ENCODE assay signal across 9 cellular contexts in genomic region chr22:20567371-20567847, GRCh38. TPM values are rescaled to one million over a fixed set of nuclear protein-coding genes. Genes with fewer than 3 reads are reported as not detected.
DNase-seq lines count a peak whose midpoint lies in the region; ATAC-seq and TF ChIP-seq lines count a peak whose summit lies in the region.
"Had no signal": no experiment of that assay in that cellular context is flagged by ENCODE, and none has a peak within 500 bp of the region (broad histone marks: within the 10 kb centered on the region; RNA-seq: fewer than 3 reads in every experiment).

No MANE protein-coding gene starts in this region.

- H3K4me1 ChIP-seq in adrenal gland (replicated peaks in 1 of 2) (peaks cover 28 to 48% of the 10 kb centered on the region in 2 donors), right cardiac atrium (ENCODE audit: control insufficient read depth, insufficient read depth, low read length) (peaks cover 22% of the 10 kb centered on the region), thyroid gland (peaks cover 41 to 56% of the 10 kb centered on the region in 2 donors)

- TF ChIP-seq POLR2A in adrenal gland (IDR thresholded peaks at IDR 0.05) (no peak), thyroid gland (IDR thresholded peaks at IDR 0.05) (peak in 1 of 2 donors; percentile 2)

- H3K27ac ChIP-seq in adrenal gland (peak overlapping the region in 4 of 5 donors; percentile 38 to 89 (median 70)), right cardiac atrium (ENCODE audit: low read length) (peak overlapping the region; percentile 3), thyroid gland (peak overlapping the region; percentile 72 to 76 (median 74))

- H3K4me1 Mint-ChIP-seq in activated CD4-positive, alpha-beta T cell treated with anti-CD3 and anti-CD28 coated beads, Interleukin-2, amount 10 ng/mL, durations not matched to agents 7 days and 5 days = peaks cover 95% of the 10 kb centered on the region
- H3K4me1 Mint-ChIP-seq in activated T-helper 2 cell treated with anti-CD3 and anti-CD28 coated beads, Interferon-gamma antibody, Interleukin-2, Interleukin-4, amounts not matched to agents 10 μg/mL and 5 μg/mL and 100 μg/mL, durations not matched to agents 14 hours and 24 hours and 36 hours (ENCODE audit: low read depth) = peaks cover 72% of the 10 kb centered on the region

- no peaks in the 10 kb centered on the region for H3K9me3 Mint-ChIP-seq in activated CD4-positive, alpha-beta T cell treated with anti-CD3 and anti-CD28 coated beads, Interleukin-2, amount 10 ng/mL, durations not matched to agents 7 days and 5 days
- no peaks in the 10 kb centered on the region for H3K9me3 Mint-ChIP-seq in activated T-helper 2 cell treated with anti-CD3 and anti-CD28 coated beads, Interferon-gamma antibody, Interleukin-2, Interleukin-4, amounts not matched to agents 10 μg/mL and 5 μg/mL and 100 μg/mL, durations not matched to agents 14 hours and 24 hours and 36 hours

- H3K4me3 ChIP-seq in adrenal gland = no peak overlapping the region
- H3K4me3 ChIP-seq in right cardiac atrium (ENCODE audit: low read length) = no peak overlapping the region
- no peak overlapping the region for H3K4me3 ChIP-seq in thyroid gland (replicated peaks in 1 of 3)

- intact Hi-C loops in adrenal gland (cut with DNase I) = loop anchor here in 1 of 2 donors (10.0 kb wide), 2 partner anchors 53 to 143 kb away; no protein-coding TSS in a partner anchor
- intact Hi-C loops in right cardiac atrium (cut with DNase I) = loop anchor here in 1 of 4 donors (10.0 kb wide), 1 partner anchor 53 kb away; no protein-coding TSS in a partner anchor
- intact Hi-C loops in thyroid gland (cut with DNase I) = loop anchor here (5.0 kb wide), 1 partner anchor 60 kb away; the partner anchor contains the start of gene MED15
- intact Hi-C loops in activated T-helper 2 cell treated with anti-CD3 and anti-CD28 coated beads, Interferon-gamma antibody, Interleukin-2, Interleukin-4, amounts not matched to agents 10 μg/mL and 5 μg/mL and 100 μg/mL, durations not matched to agents 14 hours and 24 hours and 36 hours (cut with micrococcal nuclease) = loop anchor here (10.0 kb wide), 1 partner anchor 143 kb away; no protein-coding TSS in a partner anchor

- peaks cover 89% of the 10 kb centered on the region for H3K36me3 Mint-ChIP-seq in activated CD4-positive, alpha-beta T cell treated with anti-CD3 and anti-CD28 coated beads, Interleukin-2, amount 10 ng/mL, durations not matched to agents 7 days and 5 days (ENCODE audit: low read depth)
- peaks cover 87% of the 10 kb centered on the region for H3K36me3 Mint-ChIP-seq in activated T-helper 2 cell treated with anti-CD3 and anti-CD28 coated beads, Interferon-gamma antibody, Interleukin-2, Interleukin-4, amounts not matched to agents 10 μg/mL and 5 μg/mL and 100 μg/mL, durations not matched to agents 14 hours and 24 hours and 36 hours (ENCODE audit: low read depth)

- no peak for DNase-seq in activated CD4-positive, alpha-beta T cell treated with anti-CD3 and anti-CD28 coated beads, Interleukin-2, amount 10 ng/mL, durations not matched to agents 7 days and 5 days
- no peak for DNase-seq in activated CD4-positive, alpha-beta T cell treated with anti-CD3 and anti-CD28 coated beads, Interleukin-2, amount 50 U/mL, for 1 hour
- DNase-seq in adrenal gland (no peak), right cardiac atrium (peak in 1 of 3 donors; percentile 18), thyroid gland (peak; percentile 80 to 84), NCI-H187 treated with DMSO at 0.1 percent for 48 hours (lab: John Stamatoyannopoulos, UW) (no peak), inferior parietal cortex (ENCODE audit: extremely low spot score) (no peak)
- no peak for DNase-seq in activated T-helper 2 cell treated with anti-CD3 and anti-CD28 coated beads, Interferon-gamma antibody, Interleukin-2, Interleukin-4, amounts not matched to agents 10 μg/mL and 5 μg/mL and 100 μg/mL, durations not matched to agents 14 hours and 24 hours and 36 hours (ENCODE audit: low spot score)
- DNase-seq: NCI-H345 had no signal

- peak overlapping the region; percentile 93 for H3K27ac Mint-ChIP-seq in activated CD4-positive, alpha-beta T cell treated with anti-CD3 and anti-CD28 coated beads, Interleukin-2, amount 10 ng/mL, durations not matched to agents 7 days and 5 days
- H3K27ac Mint-ChIP-seq in activated T-helper 2 cell treated with anti-CD3 and anti-CD28 coated beads, Interferon-gamma antibody, Interleukin-2, Interleukin-4, amounts not matched to agents 10 μg/mL and 5 μg/mL and 100 μg/mL, durations not matched to agents 14 hours and 24 hours and 36 hours = no peak overlapping the region

- no peaks in the 10 kb centered on the region for H3K27me3 ChIP-seq in adrenal gland
- no peaks in the 10 kb centered on the region for H3K27me3 ChIP-seq in right cardiac atrium (ENCODE audit: control insufficient read depth, insufficient read depth)
- no peaks in the 10 kb centered on the region for H3K27me3 ChIP-seq in thyroid gland

- ATAC-seq in right cardiac atrium = no peak

- peak overlapping the region; percentile 69 for H3K4me3 Mint-ChIP-seq in activated CD4-positive, alpha-beta T cell treated with anti-CD3 and anti-CD28 coated beads, Interleukin-2, amount 10 ng/mL, durations not matched to agents 7 days and 5 days
- H3K4me3 Mint-ChIP-seq in activated T-helper 2 cell treated with anti-CD3 and anti-CD28 coated beads, Interferon-gamma antibody, Interleukin-2, Interleukin-4, amounts not matched to agents 10 μg/mL and 5 μg/mL and 100 μg/mL, durations not matched to agents 14 hours and 24 hours and 36 hours (ENCODE audit: low read depth) = no peak overlapping the region

- CTCF ChIA-PET in activated CD4-positive, alpha-beta T cell treated with anti-CD3 and anti-CD28 coated beads, Interleukin-2, amount 10 ng/mL, durations not matched to agents 7 days and 5 days (lab: Charles Lee) = interaction anchor here (1.1 to 7.3 kb wide), 4 partner anchors 11 to 149 kb away, joined by 3 to 122 read pairs (median 4); no protein-coding TSS in a partner anchor

- WGBS in adrenal gland, 4 donors = 80 to 96% (median 89%) methylated on average over 1 to 6 of the region's 6 CpGs
- WGBS in right cardiac atrium = 81% methylated on average over 6 of the region's 6 CpGs
- whole genome bisulfite sequencing in thyroid gland, 2 donors = 58 to 73% methylated on average over 4 to 6 of the region's 6 CpGs

- POLR2A ChIA-PET in activated CD4-positive, alpha-beta T cell treated with anti-CD3 and anti-CD28 coated beads, Interleukin-2, amount 10 ng/mL, durations not matched to agents 7 days and 5 days (lab: Charles Lee) = no interaction called here

- TF ChIP-seq CTCF in adrenal gland (IDR thresholded peaks at IDR 0.05) (no peak), thyroid gland (IDR thresholded peaks at IDR 0.05) (no peak)

- H3K27me3 Mint-ChIP-seq in activated CD4-positive, alpha-beta T cell treated with anti-CD3 and anti-CD28 coated beads, Interleukin-2, amount 10 ng/mL, durations not matched to agents 7 days and 5 days = no peaks in the 10 kb centered on the region
- H3K27me3 Mint-ChIP-seq in activated T-helper 2 cell treated with anti-CD3 and anti-CD28 coated beads, Interferon-gamma antibody, Interleukin-2, Interleukin-4, amounts not matched to agents 10 μg/mL and 5 μg/mL and 100 μg/mL, durations not matched to agents 14 hours and 24 hours and 36 hours (ENCODE audit: low read depth) = no peaks in the 10 kb centered on the region

- H3K9me3 ChIP-seq in adrenal gland (replicated peaks in 1 of 3) (no peaks in the 10 kb centered on the region), right cardiac atrium (ENCODE audit: control insufficient read depth, low read length) (no peaks in the 10 kb centered on the region), thyroid gland (no peaks in the 10 kb centered on the region)

- H3K36me3 ChIP-seq in adrenal gland (replicated peaks in 1 of 2) (peaks cover 0 to 78% of the 10 kb centered on the region in 2 donors), thyroid gland (peaks cover 36% of the 10 kb centered on the region in 2 donors)

RNA-seq across cellular contexts. Expression of gene MED15, which starts 60.0 kb away (rescaled TPM):
- total RNA-seq in activated CD4-positive, alpha-beta T cell treated with anti-CD3 and anti-CD28 coated beads, Interleukin-2, amount 10 ng/mL, durations not matched to agents 7 days and 5 days = 100 to 1,000 TPM; 141 to 182 TPM
- total RNA-seq in adrenal gland = 100 to 1,000 TPM in 3 of 8 donors, 10 to 100 TPM in 5; 43.3 to 149 (median 82.2) TPM
- polyA plus RNA-seq in adrenal gland = 100 to 1,000 TPM in 2 of 3 donors, 10 to 100 TPM in 1; 27.8 to 203 (median 197) TPM
- total RNA-seq in right cardiac atrium = 10 to 100 TPM; 47.3 to 53.4 (median 50.1) TPM
- 30.9 TPM for polyA plus RNA-seq in right cardiac atrium
- total RNA-seq in thyroid gland = 10 to 100 TPM; 33.6 to 65.1 (median 36.1) TPM
- 123 and 129 TPM in 2 replicates for total RNA-seq in activated T-helper 2 cell treated with anti-CD3 and anti-CD28 coated beads, Interferon-gamma antibody, Interleukin-2, Interleukin-4, amounts not matched to agents 10 μg/mL and 5 μg/mL and 100 μg/mL, durations not matched to agents 14 hours and 24 hours and 36 hours

Comparison
In these comparisons a context has a peak if more than half of its experiments do, and no peak if none do; other contexts are left out.
1. DNase-seq: peak in thyroid gland (2 of 2); none in activated CD4-positive, alpha-beta T cell treated with anti-CD3 and anti-CD28 coated beads, Interleukin-2, amount 10 ng/mL, durations not matched to agents 7 days and 5 days (single experiment), activated CD4-positive, alpha-beta T cell treated with anti-CD3 and anti-CD28 coated beads, Interleukin-2, amount 50 U/mL, for 1 hour (single experiment), adrenal gland (0 of 7), activated T-helper 2 cell treated with anti-CD3 and anti-CD28 coated beads, Interferon-gamma antibody, Interleukin-2, Interleukin-4, amounts not matched to agents 10 μg/mL and 5 μg/mL and 100 μg/mL, durations not matched to agents 14 hours and 24 hours and 36 hours (single experiment), NCI-H187 treated with DMSO at 0.1 percent for 48 hours (single experiment) and inferior parietal cortex (single experiment).
2. H3K27ac ChIP-seq: peak in every context shown above with its lines; median percentile 74 in thyroid gland; 70 in adrenal gland; 3 in right cardiac atrium.